ENCODE assay signal across 37 cellular contexts in the genomic region with DNA sequence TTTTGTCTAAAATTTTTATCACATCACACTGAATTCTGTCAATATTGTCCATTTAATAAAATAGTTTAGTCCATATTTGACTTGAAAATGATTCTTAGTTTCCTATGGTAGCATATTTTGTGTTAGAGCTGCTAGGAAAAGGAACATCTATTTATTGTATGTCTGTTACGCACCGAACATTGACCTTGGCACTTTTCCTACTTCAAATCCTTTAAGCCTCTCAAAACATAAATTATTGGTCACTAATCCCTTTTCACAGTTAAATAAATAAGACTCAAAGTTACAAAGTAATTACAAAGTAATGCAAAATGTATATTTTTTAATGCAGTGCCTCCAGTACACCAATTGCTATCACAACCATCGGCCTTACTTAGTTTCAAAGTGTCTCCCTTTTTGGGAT. TPM values are rescaled to one million over a fixed set of nuclear protein-coding genes. Genes with fewer than 3 reads are reported as not detected.
"Had no signal": no experiment of that assay in that cellular context is flagged by ENCODE, and none has a peak within 500 bp of the region (broad histone marks: within the 10 kb centered on the region; RNA-seq: fewer than 3 reads in every experiment).

No MANE protein-coding gene starts in this region.

- DNase-seq: activated B cell treated with CpG ODN at 0.5 μM for 24 hours; activated CD4-positive, alpha-beta memory T cell treated with anti-CD3 and anti-CD28 coated beads for 36 hours; activated CD4-positive, alpha-beta T cell treated with anti-CD3 and anti-CD28 coated beads for 4 hours; activated CD4-positive, alpha-beta T cell treated with anti-CD3 and anti-CD28 coated beads, Interleukin-2, amount 10 ng/mL, durations not matched to agents 24 days and 14 days; activated CD4-positive, alpha-beta T cell treated with anti-CD3 and anti-CD28 coated beads, Interleukin-2, amount 50 U/mL, for 1 hour; activated CD4-positive, alpha-beta T cell treated with anti-CD3 and anti-CD28 coated beads, Interleukin-2, amount 50 U/mL, for 4 hours; activated CD4-positive, CD25-positive, alpha-beta regulatory T cell treated with anti-CD3 and anti-CD28 coated beads, Interleukin-2, amount 50 U/mL, for 72 hours; activated CD8-positive, alpha-beta memory T cell treated with anti-CD3 and anti-CD28 coated beads, Interleukin-2, amount 50 U/mL, for 4 hours; activated CD8-positive, alpha-beta T cell treated with anti-CD3 and anti-CD28 coated beads for 36 hours; activated effector memory CD4-positive, alpha-beta T cell treated with anti-CD3 and anti-CD28 coated beads, Interleukin-2, amount 50 U/mL, for 16 hours; activated gamma-delta T cell treated with Interleukin-2 at 50 U/mL for 16 hours; activated naive CD4-positive, alpha-beta T cell; activated naive CD4-positive, alpha-beta T cell treated with anti-CD3 and anti-CD28 coated beads for 36 hours; activated naive CD4-positive, alpha-beta T cell treated with anti-CD3 and anti-CD28 coated beads, Interleukin-2, amount 50 U/mL, for 16 hours; activated naive CD8-positive, alpha-beta T cell treated with anti-CD3 and anti-CD28 coated beads for 36 hours; activated T-cell treated with anti-CD3 and anti-CD28 coated beads for 4 hours; activated T-cell treated with anti-CD3 and anti-CD28 coated beads, Interleukin-2, amount 50 U/mL, for 1 hour; activated T-cell treated with anti-CD3 and anti-CD28 coated beads, Interleukin-2, amount 50 U/mL, for 4 hours; activated T-cell treated with anti-CD3 and anti-CD28 coated beads, Interleukin-2, amount 50 U/mL, for 72 hours; adrenal gland; amniotic stem cell; aorta; body of pancreas; brain microvascular endothelial cell; central memory CD4-positive, alpha-beta T cell; T-helper 1 cell; T-helper 2 cell; T-helper 9 cell had no signal

- H3K27me3 Mint-ChIP-seq: activated B cell treated with CpG ODN at 0.5 μM for 24 hours; activated CD4-positive, alpha-beta memory T cell treated with anti-CD3 and anti-CD28 coated beads for 36 hours; activated CD4-positive, alpha-beta T cell treated with anti-CD3 and anti-CD28 coated beads, Interleukin-2, amount 10 ng/mL, durations not matched to agents 24 days and 14 days; activated CD8-positive, alpha-beta T cell treated with anti-CD3 and anti-CD28 coated beads for 36 hours; activated naive CD8-positive, alpha-beta T cell treated with anti-CD3 and anti-CD28 coated beads for 36 hours; activated T-helper 17 cell treated with anti-CD3 and anti-CD28 coated beads, Interleukin-2, amount 50 U/mL, for 72 hours had no signal

- H3K4me3 Mint-ChIP-seq: activated B cell treated with CpG ODN at 0.5 μM for 24 hours; activated CD4-positive, alpha-beta memory T cell treated with anti-CD3 and anti-CD28 coated beads for 36 hours; activated CD4-positive, alpha-beta T cell treated with anti-CD3 and anti-CD28 coated beads, Interleukin-2, amount 10 ng/mL, durations not matched to agents 24 days and 14 days; activated CD8-positive, alpha-beta T cell treated with anti-CD3 and anti-CD28 coated beads for 36 hours; activated naive CD4-positive, alpha-beta T cell treated with anti-CD3 and anti-CD28 coated beads for 36 hours; activated naive CD8-positive, alpha-beta T cell treated with anti-CD3 and anti-CD28 coated beads for 36 hours; activated T-cell treated with anti-CD3 and anti-CD28 coated beads, Interleukin-2, amount 50 U/mL, for 4 hours; activated T-cell treated with anti-CD3 and anti-CD28 coated beads, Interleukin-2, amount 50 U/mL, for 72 hours; activated T-helper 1 cell treated with anti-CD3 and anti-CD28 coated beads, Interleukin-12 subunit alpha, Interleukin-12 subunit beta, Interleukin-2, Interleukin-4 antibody, amounts not matched to agents 30 ng/mL and 10 ng/mL and 1 ng/mL, durations not matched to agents 14 hours and 24 hours and 36 hours; activated T-helper 17 cell treated with anti-CD3 and anti-CD28 coated beads, Interleukin-2, amount 50 U/mL, for 72 hours; T-helper 1 cell treated with Interleukin-12 subunit alpha and Interleukin-12 subunit beta and Interleukin-4 antibody, amounts not matched to agents 30 μg/mL and 1 μg/mL, for 36 hours; T-helper 2 cell treated with Interferon-gamma antibody and Interleukin-4, amounts not matched to agents 5 μg/mL and 100 μg/mL, for 36 hours had no signal

- H3K9me3 Mint-ChIP-seq: activated CD4-positive, alpha-beta memory T cell treated with anti-CD3 and anti-CD28 coated beads for 36 hours; activated CD4-positive, alpha-beta T cell treated with anti-CD3 and anti-CD28 coated beads, Interleukin-2, amount 10 ng/mL, durations not matched to agents 24 days and 14 days; activated CD8-positive, alpha-beta T cell treated with anti-CD3 and anti-CD28 coated beads for 36 hours; activated naive CD4-positive, alpha-beta T cell treated with anti-CD3 and anti-CD28 coated beads for 36 hours; activated naive CD4-positive, alpha-beta T cell treated with anti-CD3 and anti-CD28 coated beads, Interleukin-2, amount 50 U/mL, for 72 hours; activated naive CD8-positive, alpha-beta T cell treated with anti-CD3 and anti-CD28 coated beads for 36 hours; activated T-cell treated with anti-CD3 and anti-CD28 coated beads, Interleukin-2, amount 50 U/mL, for 4 hours; activated T-helper 1 cell treated with anti-CD3 and anti-CD28 coated beads, Interleukin-12 subunit alpha, Interleukin-12 subunit beta, Interleukin-2, Interleukin-4 antibody, amounts not matched to agents 30 ng/mL and 10 ng/mL and 1 ng/mL, durations not matched to agents 14 hours and 24 hours and 36 hours; activated T-helper 17 cell treated with anti-CD3 and anti-CD28 coated beads, Interleukin-2, amount 50 U/mL, for 72 hours; T-helper 1 cell treated with Interleukin-12 subunit alpha and Interleukin-12 subunit beta and Interleukin-4 antibody, amounts not matched to agents 30 μg/mL and 1 μg/mL, for 36 hours; T-helper 2 cell treated with Interferon-gamma antibody and Interleukin-4, amounts not matched to agents 5 μg/mL and 100 μg/mL, for 36 hours had no signal

- H3K4me1 Mint-ChIP-seq: activated B cell treated with CpG ODN at 0.5 μM for 24 hours; activated CD4-positive, alpha-beta T cell treated with anti-CD3 and anti-CD28 coated beads, Interleukin-2, amount 10 ng/mL, durations not matched to agents 24 days and 14 days; activated naive CD8-positive, alpha-beta T cell treated with anti-CD3 and anti-CD28 coated beads for 36 hours; activated T-helper 17 cell treated with anti-CD3 and anti-CD28 coated beads, Interleukin-2, amount 50 U/mL, for 72 hours had no signal

- H3K27ac Mint-ChIP-seq: activated B cell treated with CpG ODN at 0.5 μM for 24 hours; activated CD4-positive, alpha-beta memory T cell treated with anti-CD3 and anti-CD28 coated beads for 36 hours; activated CD4-positive, alpha-beta T cell treated with anti-CD3 and anti-CD28 coated beads, Interleukin-2, amount 10 ng/mL, durations not matched to agents 24 days and 14 days; activated CD8-positive, alpha-beta T cell treated with anti-CD3 and anti-CD28 coated beads for 36 hours; activated naive CD4-positive, alpha-beta T cell treated with anti-CD3 and anti-CD28 coated beads for 36 hours; activated naive CD4-positive, alpha-beta T cell treated with anti-CD3 and anti-CD28 coated beads, Interleukin-2, amount 50 U/mL, for 72 hours; activated naive CD8-positive, alpha-beta T cell treated with anti-CD3 and anti-CD28 coated beads for 36 hours; activated T-cell treated with anti-CD3 and anti-CD28 coated beads, Interleukin-2, amount 50 U/mL, for 72 hours; activated T-helper 1 cell treated with anti-CD3 and anti-CD28 coated beads, Interleukin-12 subunit alpha, Interleukin-12 subunit beta, Interleukin-2, Interleukin-4 antibody, amounts not matched to agents 30 ng/mL and 10 ng/mL and 1 ng/mL, durations not matched to agents 14 hours and 24 hours and 36 hours; activated T-helper 17 cell treated with anti-CD3 and anti-CD28 coated beads, Interleukin-2, amount 50 U/mL, for 72 hours; T-helper 1 cell treated with Interleukin-12 subunit alpha and Interleukin-12 subunit beta and Interleukin-4 antibody, amounts not matched to agents 30 μg/mL and 1 μg/mL, for 36 hours; T-helper 2 cell treated with Interferon-gamma antibody and Interleukin-4, amounts not matched to agents 5 μg/mL and 100 μg/mL, for 36 hours had no signal

- H3K4me3 ChIP-seq: adrenal gland, body of pancreas, breast epithelium had no signal

- H3K27me3 ChIP-seq: adrenal gland, body of pancreas, brain microvascular endothelial cell, breast epithelium had no signal

- H3K27ac ChIP-seq: adrenal gland, body of pancreas, brain microvascular endothelial cell, breast epithelium, VCaP had no signal

- H3K4me1 ChIP-seq: adrenal gland, body of pancreas, breast epithelium had no signal

- H3K36me3 ChIP-seq: brain microvascular endothelial cell, breast epithelium had no signal

- H3K9me3 ChIP-seq: adrenal gland, body of pancreas, breast epithelium had no signal

- H3K36me3 Mint-ChIP-seq: activated CD4-positive, alpha-beta memory T cell treated with anti-CD3 and anti-CD28 coated beads for 36 hours; activated naive CD4-positive, alpha-beta T cell treated with anti-CD3 and anti-CD28 coated beads, Interleukin-2, amount 50 U/mL, for 72 hours; activated naive CD8-positive, alpha-beta T cell treated with anti-CD3 and anti-CD28 coated beads for 36 hours had no signal

- FAIRE-seq: astrocyte had no signal

RNA-seq across cellular contexts. Expression of a gene that starts 28.5 kb away (rescaled TPM):
- total RNA-seq: activated B cell treated with CpG ODN at 0.5 μM for 24 hours; activated CD4-positive, alpha-beta memory T cell treated with anti-CD3 and anti-CD28 coated beads for 36 hours; activated CD4-positive, alpha-beta T cell treated with anti-CD3 and anti-CD28 coated beads, Interleukin-2, amount 10 ng/mL, durations not matched to agents 24 days and 14 days; activated CD8-positive, alpha-beta memory T cell treated with anti-CD3 and anti-CD28 coated beads for 36 hours; activated CD8-positive, alpha-beta T cell treated with anti-CD3 and anti-CD28 coated beads for 36 hours; activated naive CD4-positive, alpha-beta T cell treated with anti-CD3 and anti-CD28 coated beads for 36 hours; activated naive CD4-positive, alpha-beta T cell treated with anti-CD3 and anti-CD28 coated beads, Interleukin-2, amount 50 U/mL, for 72 hours; activated naive CD8-positive, alpha-beta T cell treated with anti-CD3 and anti-CD28 coated beads for 36 hours; activated T-cell treated with anti-CD3 and anti-CD28 coated beads, Interleukin-2, amount 50 U/mL, for 72 hours; activated T-helper 1 cell treated with anti-CD3 and anti-CD28 coated beads, Interleukin-12 subunit alpha, Interleukin-12 subunit beta, Interleukin-2, Interleukin-4 antibody, amounts not matched to agents 30 ng/mL and 10 ng/mL and 1 ng/mL, durations not matched to agents 14 hours and 24 hours and 36 hours; activated T-helper 17 cell treated with anti-CD3 and anti-CD28 coated beads, Interleukin-2, amount 50 U/mL, for 72 hours had no signal

RNA-seq across cellular contexts. Expression of a gene that starts 42.8 kb away (rescaled TPM):
- total RNA-seq: activated B cell treated with CpG ODN at 0.5 μM for 24 hours; activated CD4-positive, alpha-beta memory T cell treated with anti-CD3 and anti-CD28 coated beads for 36 hours; activated CD4-positive, alpha-beta T cell treated with anti-CD3 and anti-CD28 coated beads, Interleukin-2, amount 10 ng/mL, durations not matched to agents 24 days and 14 days; activated CD8-positive, alpha-beta memory T cell treated with anti-CD3 and anti-CD28 coated beads for 36 hours; activated CD8-positive, alpha-beta T cell treated with anti-CD3 and anti-CD28 coated beads for 36 hours; activated naive CD4-positive, alpha-beta T cell treated with anti-CD3 and anti-CD28 coated beads for 36 hours; activated naive CD4-positive, alpha-beta T cell treated with anti-CD3 and anti-CD28 coated beads, Interleukin-2, amount 50 U/mL, for 72 hours; activated naive CD8-positive, alpha-beta T cell treated with anti-CD3 and anti-CD28 coated beads for 36 hours; activated T-cell treated with anti-CD3 and anti-CD28 coated beads, Interleukin-2, amount 50 U/mL, for 72 hours; activated T-helper 1 cell treated with anti-CD3 and anti-CD28 coated beads, Interleukin-12 subunit alpha, Interleukin-12 subunit beta, Interleukin-2, Interleukin-4 antibody, amounts not matched to agents 30 ng/mL and 10 ng/mL and 1 ng/mL, durations not matched to agents 14 hours and 24 hours and 36 hours; activated T-helper 17 cell treated with anti-CD3 and anti-CD28 coated beads, Interleukin-2, amount 50 U/mL, for 72 hours had no signal
